Comparison of ENCODE assay signal across 1 cellular context in the genomic region with DNA sequence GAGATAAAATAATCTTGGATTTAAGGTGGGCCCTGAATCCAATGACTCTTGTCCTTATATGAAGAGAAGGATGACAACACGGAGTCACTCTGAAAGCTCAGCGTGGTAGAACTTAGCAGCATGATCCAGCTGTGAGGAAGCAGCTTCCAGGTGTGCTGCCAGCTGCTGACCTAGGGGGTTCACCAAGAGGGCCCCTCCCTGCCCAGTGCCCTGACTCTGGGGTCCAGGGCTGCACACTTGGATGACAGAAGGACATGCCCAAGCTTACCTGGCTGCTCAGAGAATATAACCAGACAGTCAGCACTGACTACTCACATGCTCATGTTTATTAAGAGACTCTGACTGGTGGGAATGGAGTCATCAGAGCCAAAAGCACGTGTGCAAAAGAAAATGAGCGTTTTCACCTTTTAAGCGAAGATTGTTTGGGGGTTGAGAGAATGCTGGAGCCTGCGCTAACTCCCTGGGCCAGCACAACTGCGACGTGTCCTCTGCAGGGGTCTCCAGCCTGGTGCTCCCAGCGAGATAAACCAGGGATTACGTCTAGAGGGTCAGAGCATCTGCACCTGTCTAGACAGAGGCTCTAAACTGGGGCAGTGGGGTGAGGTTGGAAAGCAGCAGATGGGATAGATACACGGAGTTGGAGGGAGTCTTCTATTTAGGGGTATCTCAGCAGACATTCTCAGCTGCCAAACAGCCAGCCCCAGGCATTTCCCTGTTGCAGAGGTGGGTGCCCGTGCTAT.
TF ChIP-seq lines count a peak whose summit lies in the region.

No MANE protein-coding gene starts in this region.

TF ChIP-seq in IMR-90, 13 proteins besides CTCF, POLR2A, EP300 and RAD21:
- no peak for TF ChIP-seq BHLHE40 (IDR thresholded peaks at IDR 0.05; ENCODE audit: low read depth, low read length)
- TF ChIP-seq, protein P1, sequence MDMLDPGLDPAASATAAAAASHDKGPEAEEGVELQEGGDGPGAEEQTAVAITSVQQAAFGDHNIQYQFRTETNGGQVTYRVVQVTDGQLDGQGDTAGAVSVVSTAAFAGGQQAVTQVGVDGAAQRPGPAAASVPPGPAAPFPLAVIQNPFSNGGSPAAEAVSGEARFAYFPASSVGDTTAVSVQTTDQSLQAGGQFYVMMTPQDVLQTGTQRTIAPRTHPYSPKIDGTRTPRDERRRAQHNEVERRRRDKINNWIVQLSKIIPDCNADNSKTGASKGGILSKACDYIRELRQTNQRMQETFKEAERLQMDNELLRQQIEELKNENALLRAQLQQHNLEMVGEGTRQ (IDR thresholded peaks at IDR 0.05; ENCODE audit: low read depth, low read length): no peak
- no peak for TF ChIP-seq NFE2L2 (IDR thresholded peaks at IDR 0.05; ENCODE audit: low read depth, low read length)
- TF ChIP-seq CHD1 (IDR thresholded peaks at IDR 0.05; ENCODE audit: low read depth, low read length): no peak
- no peak for TF ChIP-seq MAZ (IDR thresholded peaks at IDR 0.05; ENCODE audit: borderline replicate concordance, low read depth, low read length)
- TF ChIP-seq RFX5 (IDR thresholded peaks at IDR 0.05; ENCODE audit: low read depth, low read length): no peak
